1 cellular context compared by ENCODE assay signal in the genomic region with DNA sequence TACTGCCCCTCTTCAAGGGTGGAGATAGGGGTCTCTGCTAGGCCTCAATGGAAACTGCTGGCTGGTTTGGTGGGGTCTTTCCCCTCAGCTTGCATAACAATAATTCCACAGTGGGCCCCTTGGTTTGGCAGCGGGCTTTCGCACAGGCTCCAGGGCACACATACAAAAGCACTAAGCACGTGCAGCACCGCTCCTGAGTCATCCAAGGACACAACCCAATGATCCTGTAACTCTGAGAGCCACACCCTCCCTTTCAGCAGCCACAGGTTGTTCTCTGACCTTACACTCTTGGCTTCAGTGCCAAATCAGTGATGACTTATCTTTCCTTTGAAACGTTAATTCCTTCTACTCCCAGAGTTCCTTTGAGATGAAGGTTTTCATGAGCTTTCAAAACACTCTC.
TF ChIP-seq lines count a peak whose summit lies in the region.

No MANE protein-coding gene starts in this region.

TF ChIP-seq in K562, 482 proteins besides CTCF, POLR2A, EP300 and RAD21 (continued from another document and continues in another):
- TF ChIP-seq SP2 (IDR thresholded peaks at IDR 0.05; ENCODE audit: extremely low read depth, low read depth, low read length, poor library complexity, severe bottlenecking) (no peak), PTRF (tag; IDR thresholded peaks at IDR 0.05) (no peak), POLR3A (IDR thresholded peaks at IDR 0.05; ENCODE audit: borderline replicate concordance, extremely low read depth, insufficient read depth, insufficient read length) (no peak), JUND (IDR thresholded peaks at IDR 0.05; ENCODE audit: borderline replicate concordance, low read depth, low read length) (peak; percentile 81), JUND (tag; IDR thresholded peaks at IDR 0.05; ENCODE audit: borderline replicate concordance, low read depth, low read length) (peak; percentile 73; the same call in 1 of the 3 replicates), PPARD (CRISPR knock-in tag; IDR thresholded peaks at IDR 0.05) (no peak), DPF2 (IDR thresholded peaks at IDR 0.05) (peak; percentile 44), ZNF778 (CRISPR knock-in tag; IDR thresholded peaks at IDR 0.05) (no peak), SAFB (IDR thresholded peaks at IDR 0.05; ENCODE audit: borderline replicate concordance, low read depth, low read length) (no peak), RFX7 (CRISPR knock-in tag; IDR thresholded peaks at IDR 0.05) (no peak), ZNF133 (CRISPR knock-in tag; IDR thresholded peaks at IDR 0.05) (no peak), CBFB (CRISPR knock-in tag; IDR thresholded peaks at IDR 0.05) (no peak), ZBTB8A (IDR thresholded peaks at IDR 0.05; ENCODE audit: partially characterized antibody) (no peak), U2AF2 (optimal IDR thresholded peaks at IDR 0.05; ENCODE audit: low read depth, low read length) (no peak), MAFK (IDR thresholded peaks at IDR 0.05; ENCODE audit: low read length) (peak; percentile 27; the same call in 1 of the 2 replicates), HMGN3 (IDR thresholded peaks at IDR 0.05; ENCODE audit: borderline replicate concordance, extremely low read depth, insufficient read length, low read depth, low read length) (no peak), ETV5 (CRISPR knock-in tag; IDR thresholded peaks at IDR 0.05; ENCODE audit: low read depth) (no peak), EP400 (IDR thresholded peaks at IDR 0.05) (peak; percentile 3; the same call in 1 of the 2 replicates), ZNF780A (CRISPR knock-in tag; IDR thresholded peaks at IDR 0.05) (no peak), RBM17 (IDR thresholded peaks at IDR 0.05; ENCODE audit: borderline replicate concordance, low read depth, low read length) (no peak), CBX2 (IDR thresholded peaks at IDR 0.05; ENCODE audit: insufficient read depth, low read length, poor library complexity, severe bottlenecking) (no peak), KLF16 (IDR thresholded peaks at IDR 0.05) (no peak), NFE2 (IDR thresholded peaks at IDR 0.05; ENCODE audit: low read depth) (peak; percentile 83), MYC (IDR thresholded peaks at IDR 0.05; ENCODE audit: low read depth, low read length) (peak; percentile 74; the same call in 1 of the 2 replicates), MYC (CRISPR knock-in tag; IDR thresholded peaks at IDR 0.05; ENCODE audit: borderline replicate concordance, low read depth) (no peak), SOX6 (IDR thresholded peaks at IDR 0.05) (peak; percentile 80), KLF6 (CRISPR knock-in tag; IDR thresholded peaks at IDR 0.05; ENCODE audit: borderline replicate concordance) (no peak), GATA2 (CRISPR knock-in tag; IDR thresholded peaks at IDR 0.05) (no peak), ERF (CRISPR knock-in tag; IDR thresholded peaks at IDR 0.05) (no peak), CHD4 (IDR thresholded peaks at IDR 0.05; ENCODE audit: insufficient read depth, insufficient replicate concordance, low read depth, low read length, poor library complexity, severe bottlenecking) (no peak), ZNF785 (CRISPR knock-in tag; IDR thresholded peaks at IDR 0.05) (no peak), TGIF2 (CRISPR knock-in tag; IDR thresholded peaks at IDR 0.05) (no peak), ZNF347 (CRISPR knock-in tag; IDR thresholded peaks at IDR 0.05; ENCODE audit: low read depth) (no peak), MAFG (tag; conservative IDR thresholded peaks at IDR 0.05) (no peak; the same call in 1 of the 2 replicates), USF1 (CRISPR knock-in tag; IDR thresholded peaks at IDR 0.05) (peak; percentile 51; the same call in 1 of the 2 replicates), NFIX (CRISPR knock-in tag; IDR thresholded peaks at IDR 0.05; ENCODE audit: low read depth) (no peak), SMARCE1 (IDR thresholded peaks at IDR 0.05) (no peak), ZNF644 (tag; IDR thresholded peaks at IDR 0.05; ENCODE audit: low read depth) (no peak), NCOA4 (IDR thresholded peaks at IDR 0.05; ENCODE audit: partially characterized antibody) (no peak), ZBTB17 (CRISPR knock-in tag; IDR thresholded peaks at IDR 0.05) (no peak), ZNF175 (CRISPR knock-in tag; IDR thresholded peaks at IDR 0.05; ENCODE audit: low read depth) (no peak), ZNF512 (tag; IDR thresholded peaks at IDR 0.05) (no peak), BRCA1 (IDR thresholded peaks at IDR 0.05) (no peak), BRCA1 (CRISPR knock-in tag; IDR thresholded peaks at IDR 0.05) (no peak), TRIM24 (IDR thresholded peaks at IDR 0.05) (no peak), ZNF57 (CRISPR knock-in tag; IDR thresholded peaks at IDR 0.05) (no peak), TFAM (CRISPR knock-in tag; conservative IDR thresholded peaks at IDR 0.05) (no peak), MTA3 (IDR thresholded peaks at IDR 0.05; ENCODE audit: borderline replicate concordance) (no peak), LEF1 (IDR thresholded peaks at IDR 0.05) (peak; percentile 52; the same call in 1 of the 2 replicates), ZNF3 (CRISPR knock-in tag; IDR thresholded peaks at IDR 0.05) (no peak), FOXM1 (IDR thresholded peaks at IDR 0.05; ENCODE audit: low read depth) (no peak), FOXM1 (CRISPR knock-in tag; IDR thresholded peaks at IDR 0.05; ENCODE audit: low read depth) (no peak)
- TF ChIP-seq, protein P1, sequence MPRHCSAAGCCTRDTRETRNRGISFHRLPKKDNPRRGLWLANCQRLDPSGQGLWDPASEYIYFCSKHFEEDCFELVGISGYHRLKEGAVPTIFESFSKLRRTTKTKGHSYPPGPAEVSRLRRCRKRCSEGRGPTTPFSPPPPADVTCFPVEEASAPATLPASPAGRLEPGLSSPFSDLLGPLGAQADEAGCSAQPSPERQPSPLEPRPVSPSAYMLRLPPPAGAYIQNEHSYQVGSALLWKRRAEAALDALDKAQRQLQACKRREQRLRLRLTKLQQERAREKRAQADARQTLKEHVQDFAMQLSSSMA (CRISPR knock-in tag; IDR thresholded peaks at IDR 0.05), result no peak
- TF ChIP-seq, protein P2, sequence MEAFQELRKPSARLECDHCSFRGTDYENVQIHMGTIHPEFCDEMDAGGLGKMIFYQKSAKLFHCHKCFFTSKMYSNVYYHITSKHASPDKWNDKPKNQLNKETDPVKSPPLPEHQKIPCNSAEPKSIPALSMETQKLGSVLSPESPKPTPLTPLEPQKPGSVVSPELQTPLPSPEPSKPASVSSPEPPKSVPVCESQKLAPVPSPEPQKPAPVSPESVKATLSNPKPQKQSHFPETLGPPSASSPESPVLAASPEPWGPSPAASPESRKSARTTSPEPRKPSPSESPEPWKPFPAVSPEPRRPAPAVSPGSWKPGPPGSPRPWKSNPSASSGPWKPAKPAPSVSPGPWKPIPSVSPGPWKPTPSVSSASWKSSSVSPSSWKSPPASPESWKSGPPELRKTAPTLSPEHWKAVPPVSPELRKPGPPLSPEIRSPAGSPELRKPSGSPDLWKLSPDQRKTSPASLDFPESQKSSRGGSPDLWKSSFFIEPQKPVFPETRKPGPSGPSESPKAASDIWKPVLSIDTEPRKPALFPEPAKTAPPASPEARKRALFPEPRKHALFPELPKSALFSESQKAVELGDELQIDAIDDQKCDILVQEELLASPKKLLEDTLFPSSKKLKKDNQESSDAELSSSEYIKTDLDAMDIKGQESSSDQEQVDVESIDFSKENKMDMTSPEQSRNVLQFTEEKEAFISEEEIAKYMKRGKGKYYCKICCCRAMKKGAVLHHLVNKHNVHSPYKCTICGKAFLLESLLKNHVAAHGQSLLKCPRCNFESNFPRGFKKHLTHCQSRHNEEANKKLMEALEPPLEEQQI (IDR thresholded peaks at IDR 0.05), result no peak
- TF ChIP-seq, protein P3, sequence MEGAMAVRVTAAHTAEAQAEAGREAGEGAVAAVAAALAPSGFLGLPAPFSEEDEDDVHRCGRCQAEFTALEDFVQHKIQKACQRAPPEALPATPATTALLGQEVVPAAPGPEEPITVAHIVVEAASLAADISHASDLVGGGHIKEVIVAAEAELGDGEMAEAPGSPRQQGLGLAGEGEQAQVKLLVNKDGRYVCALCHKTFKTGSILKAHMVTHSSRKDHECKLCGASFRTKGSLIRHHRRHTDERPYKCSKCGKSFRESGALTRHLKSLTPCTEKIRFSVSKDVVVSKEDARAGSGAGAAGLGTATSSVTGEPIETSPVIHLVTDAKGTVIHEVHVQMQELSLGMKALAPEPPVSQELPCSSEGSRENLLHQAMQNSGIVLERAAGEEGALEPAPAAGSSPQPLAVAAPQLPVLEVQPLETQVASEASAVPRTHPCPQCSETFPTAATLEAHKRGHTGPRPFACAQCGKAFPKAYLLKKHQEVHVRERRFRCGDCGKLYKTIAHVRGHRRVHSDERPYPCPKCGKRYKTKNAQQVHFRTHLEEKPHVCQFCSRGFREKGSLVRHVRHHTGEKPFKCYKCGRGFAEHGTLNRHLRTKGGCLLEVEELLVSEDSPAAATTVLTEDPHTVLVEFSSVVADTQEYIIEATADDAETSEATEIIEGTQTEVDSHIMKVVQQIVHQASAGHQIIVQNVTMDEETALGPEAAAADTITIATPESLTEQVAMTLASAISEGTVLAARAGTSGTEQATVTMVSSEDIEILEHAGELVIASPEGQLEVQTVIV (CRISPR knock-in tag; IDR thresholded peaks at IDR 0.05; ENCODE audit: borderline replicate concordance), result no peak
- TF ChIP-seq, protein P4, sequence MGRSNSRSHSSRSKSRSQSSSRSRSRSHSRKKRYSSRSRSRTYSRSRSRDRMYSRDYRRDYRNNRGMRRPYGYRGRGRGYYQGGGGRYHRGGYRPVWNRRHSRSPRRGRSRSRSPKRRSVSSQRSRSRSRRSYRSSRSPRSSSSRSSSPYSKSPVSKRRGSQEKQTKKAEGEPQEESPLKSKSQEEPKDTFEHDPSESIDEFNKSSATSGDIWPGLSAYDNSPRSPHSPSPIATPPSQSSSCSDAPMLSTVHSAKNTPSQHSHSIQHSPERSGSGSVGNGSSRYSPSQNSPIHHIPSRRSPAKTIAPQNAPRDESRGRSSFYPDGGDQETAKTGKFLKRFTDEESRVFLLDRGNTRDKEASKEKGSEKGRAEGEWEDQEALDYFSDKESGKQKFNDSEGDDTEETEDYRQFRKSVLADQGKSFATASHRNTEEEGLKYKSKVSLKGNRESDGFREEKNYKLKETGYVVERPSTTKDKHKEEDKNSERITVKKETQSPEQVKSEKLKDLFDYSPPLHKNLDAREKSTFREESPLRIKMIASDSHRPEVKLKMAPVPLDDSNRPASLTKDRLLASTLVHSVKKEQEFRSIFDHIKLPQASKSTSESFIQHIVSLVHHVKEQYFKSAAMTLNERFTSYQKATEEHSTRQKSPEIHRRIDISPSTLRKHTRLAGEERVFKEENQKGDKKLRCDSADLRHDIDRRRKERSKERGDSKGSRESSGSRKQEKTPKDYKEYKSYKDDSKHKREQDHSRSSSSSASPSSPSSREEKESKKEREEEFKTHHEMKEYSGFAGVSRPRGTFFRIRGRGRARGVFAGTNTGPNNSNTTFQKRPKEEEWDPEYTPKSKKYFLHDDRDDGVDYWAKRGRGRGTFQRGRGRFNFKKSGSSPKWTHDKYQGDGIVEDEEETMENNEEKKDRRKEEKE (IDR thresholded peaks at IDR 0.05; ENCODE audit: borderline replicate concordance in 1 of 2, control insufficient read depth in 1 of 2, low read depth in 2 of 2, low read length in 1 of 2), result no peak
- TF ChIP-seq, protein P5, sequence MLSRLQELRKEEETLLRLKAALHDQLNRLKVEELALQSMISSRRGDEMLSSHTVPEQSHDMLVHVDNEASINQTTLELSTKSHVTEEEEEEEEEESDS (CRISPR knock-in tag; IDR thresholded peaks at IDR 0.05), result no peak
- TF ChIP-seq, protein P6, sequence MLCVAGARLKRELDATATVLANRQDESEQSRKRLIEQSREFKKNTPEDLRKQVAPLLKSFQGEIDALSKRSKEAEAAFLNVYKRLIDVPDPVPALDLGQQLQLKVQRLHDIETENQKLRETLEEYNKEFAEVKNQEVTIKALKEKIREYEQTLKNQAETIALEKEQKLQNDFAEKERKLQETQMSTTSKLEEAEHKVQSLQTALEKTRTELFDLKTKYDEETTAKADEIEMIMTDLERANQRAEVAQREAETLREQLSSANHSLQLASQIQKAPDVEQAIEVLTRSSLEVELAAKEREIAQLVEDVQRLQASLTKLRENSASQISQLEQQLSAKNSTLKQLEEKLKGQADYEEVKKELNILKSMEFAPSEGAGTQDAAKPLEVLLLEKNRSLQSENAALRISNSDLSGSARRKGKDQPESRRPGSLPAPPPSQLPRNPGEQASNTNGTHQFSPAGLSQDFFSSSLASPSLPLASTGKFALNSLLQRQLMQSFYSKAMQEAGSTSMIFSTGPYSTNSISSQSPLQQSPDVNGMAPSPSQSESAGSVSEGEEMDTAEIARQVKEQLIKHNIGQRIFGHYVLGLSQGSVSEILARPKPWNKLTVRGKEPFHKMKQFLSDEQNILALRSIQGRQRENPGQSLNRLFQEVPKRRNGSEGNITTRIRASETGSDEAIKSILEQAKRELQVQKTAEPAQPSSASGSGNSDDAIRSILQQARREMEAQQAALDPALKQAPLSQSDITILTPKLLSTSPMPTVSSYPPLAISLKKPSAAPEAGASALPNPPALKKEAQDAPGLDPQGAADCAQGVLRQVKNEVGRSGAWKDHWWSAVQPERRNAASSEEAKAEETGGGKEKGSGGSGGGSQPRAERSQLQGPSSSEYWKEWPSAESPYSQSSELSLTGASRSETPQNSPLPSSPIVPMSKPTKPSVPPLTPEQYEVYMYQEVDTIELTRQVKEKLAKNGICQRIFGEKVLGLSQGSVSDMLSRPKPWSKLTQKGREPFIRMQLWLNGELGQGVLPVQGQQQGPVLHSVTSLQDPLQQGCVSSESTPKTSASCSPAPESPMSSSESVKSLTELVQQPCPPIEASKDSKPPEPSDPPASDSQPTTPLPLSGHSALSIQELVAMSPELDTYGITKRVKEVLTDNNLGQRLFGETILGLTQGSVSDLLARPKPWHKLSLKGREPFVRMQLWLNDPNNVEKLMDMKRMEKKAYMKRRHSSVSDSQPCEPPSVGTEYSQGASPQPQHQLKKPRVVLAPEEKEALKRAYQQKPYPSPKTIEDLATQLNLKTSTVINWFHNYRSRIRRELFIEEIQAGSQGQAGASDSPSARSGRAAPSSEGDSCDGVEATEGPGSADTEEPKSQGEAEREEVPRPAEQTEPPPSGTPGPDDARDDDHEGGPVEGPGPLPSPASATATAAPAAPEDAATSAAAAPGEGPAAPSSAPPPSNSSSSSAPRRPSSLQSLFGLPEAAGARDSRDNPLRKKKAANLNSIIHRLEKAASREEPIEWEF (CRISPR knock-in tag; IDR thresholded peaks at IDR 0.05), result no peak
